Comparison of ENCODE assay signal across 8 cellular contexts in the genomic region with DNA sequence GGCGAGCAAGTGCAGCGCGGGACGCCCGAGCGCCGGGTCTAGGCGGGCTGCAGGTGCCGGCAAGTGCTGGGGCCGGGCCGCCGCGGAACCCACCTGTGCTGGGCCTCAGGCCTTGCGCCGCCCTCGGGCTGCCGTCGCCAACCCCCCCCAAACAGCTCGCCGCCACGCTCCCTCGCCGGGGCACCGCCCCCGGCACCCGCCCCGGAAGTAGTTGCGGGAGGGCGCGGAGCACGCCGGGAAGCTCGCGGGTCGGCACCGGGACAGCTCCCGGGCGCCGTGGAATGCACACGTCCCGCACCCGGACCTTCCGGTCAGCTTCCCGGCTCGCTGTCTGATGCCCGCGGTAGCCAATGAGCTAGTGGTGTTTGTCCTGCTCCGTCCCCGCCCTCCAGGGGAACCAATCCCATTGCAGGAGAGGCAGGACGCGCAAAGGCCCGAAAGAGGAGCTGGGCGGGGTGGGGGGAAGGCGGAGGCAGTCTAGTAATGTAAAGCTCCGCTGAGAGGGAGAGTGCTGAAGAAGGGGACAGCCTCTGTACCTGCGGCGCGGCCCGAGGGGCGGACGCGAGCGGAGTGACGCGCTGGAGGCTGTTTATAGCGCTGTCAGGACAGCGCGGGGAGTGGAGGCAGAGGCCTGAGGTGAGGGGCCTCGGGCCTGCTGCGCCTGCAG. TPM values are rescaled to one million over a fixed set of nuclear protein-coding genes. Genes with fewer than 3 reads are reported as not detected.
DNase-seq lines count a peak whose midpoint lies in the region; ATAC-seq, FAIRE-seq and TF ChIP-seq lines count a peak whose summit lies in the region.

A gene with protein sequence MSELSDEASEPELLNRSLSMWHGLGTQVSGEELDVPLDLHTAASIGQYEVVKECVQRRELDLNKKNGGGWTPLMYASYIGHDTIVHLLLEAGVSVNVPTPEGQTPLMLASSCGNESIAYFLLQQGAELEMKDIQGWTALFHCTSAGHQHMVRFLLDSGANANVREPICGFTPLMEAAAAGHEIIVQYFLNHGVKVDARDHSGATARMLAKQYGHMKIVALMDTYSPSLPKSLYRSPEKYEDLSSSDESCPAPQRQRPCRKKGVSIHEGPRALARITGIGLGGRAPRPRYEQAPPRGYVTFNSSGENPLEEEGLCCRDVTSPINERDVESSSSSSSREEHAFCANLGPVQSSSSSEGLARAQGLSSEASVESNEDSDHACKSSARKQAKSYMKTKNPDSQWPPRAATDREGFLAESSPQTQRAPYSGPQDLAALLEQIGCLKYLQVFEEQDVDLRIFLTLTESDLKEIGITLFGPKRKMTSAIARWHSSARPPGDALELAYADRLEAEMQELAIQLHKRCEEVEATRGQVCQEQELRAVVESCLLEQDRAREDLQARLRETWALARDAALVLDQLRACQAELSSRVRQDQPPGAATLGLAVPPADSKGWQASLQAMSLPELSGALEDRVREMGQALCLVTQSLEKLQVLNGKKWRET (minus strand): TSS at position 209 of the 667 bp plus-strand sequence. CDS start 4,122 bp downstream, outside the sequence.
A gene (plus strand): TSS at position 475 of the 667 bp plus-strand sequence. CDS start 1,978 bp downstream, outside the sequence.

- H3K27me3 ChIP-seq in iPS DF 6.9 (ENCODE audit: control insufficient read depth, insufficient read depth, low read length) (no peaks in the 10 kb centered on the region), gastrocnemius medialis (no peaks in the 10 kb centered on the region)

- H3K4me1 Mint-ChIP-seq in brain: peaks cover 26% of the 10 kb centered on the region

- DNase-seq in NCI-H2081 treated with DMSO at 0.1 percent for 48 hours (lab: John Stamatoyannopoulos, UW): peak; percentile 73
- peak; percentile 90 for DNase-seq in iPS DF 6.9 (ENCODE audit: low read depth, low spot score)
- peak; percentile 97 for DNase-seq in gastrocnemius medialis

- in situ Hi-C loops in gastrocnemius medialis (cut with MboI; ENCODE audit: low sequenced_read_pairs in 4 of 4): no loop called here

- intact Hi-C loops in gastrocnemius medialis (cut with DNase I; ENCODE audit: low total_unique reads): loop anchor here (1.0 to 2.0 kb wide), 6 partner anchors 34 to 222 kb away; a partner anchor contains a TSS

- ATAC-seq in GM18511 (IDR thresholded peaks at IDR 0.05; ENCODE audit: unreplicated experiment) (peak; percentile 84), HG03025 (IDR thresholded peaks at IDR 0.05; ENCODE audit: low FRiP score, unreplicated experiment) (peak; percentile 73), gastrocnemius medialis (peak; percentile 98)

- H3K36me3 ChIP-seq in iPS DF 6.9 (ENCODE audit: control insufficient read depth, insufficient read depth, low read length): no peaks in the 10 kb centered on the region
- peaks cover 0 to 10% of the 10 kb centered on the region in 2 donors for H3K36me3 ChIP-seq in gastrocnemius medialis

- no CpG with 5 or more reads among the region's 70 CpGs for WGBS in iPS DF 6.9 (ENCODE audit: insufficient coverage, insufficient read length)

- TF ChIP-seq POLR2A in gastrocnemius medialis (IDR thresholded peaks at IDR 0.05): peak; percentile 48 to 50

- no peaks in the 10 kb centered on the region for H3K4me1 ChIP-seq in iPS DF 6.9 (ENCODE audit: control insufficient read depth, insufficient read depth, low read length)
- H3K4me1 ChIP-seq in gastrocnemius medialis: peaks cover 13 to 16% of the 10 kb centered on the region in 2 donors

- H3K27ac ChIP-seq in 22Rv1 (peak within 1 kb of the TSS; percentile 86), iPS DF 6.9 (ENCODE audit: low read length) (no peak within 1 kb of the TSS), gastrocnemius medialis (peak within 1 kb of the TSS; percentile 84 to 97 (median 85))

- H3K9me3 Mint-ChIP-seq in brain: peaks cover 0 to 3% (median 0%) of the 10 kb centered on the region in 5 experiments

- peaks cover 21% of the 10 kb centered on the region for H3K27me3 Mint-ChIP-seq in brain

- FAIRE-seq in TTC549 (lab: Jason Lieb, UNC): peak; percentile 40

- H3K9me3 ChIP-seq in iPS DF 6.9 (ENCODE audit: control insufficient read depth, insufficient read depth, low read length) (no peaks in the 10 kb centered on the region), gastrocnemius medialis (no peaks in the 10 kb centered on the region)

- H3K36me3 Mint-ChIP-seq in brain: peaks cover 13% of the 10 kb centered on the region

- H3K4me3 ChIP-seq in iPS DF 6.9 (ENCODE audit: low read length) (peak within 1 kb of the TSS; percentile 98), gastrocnemius medialis (peak within 1 kb of the TSS; percentile 92 to 100 (median 92))

- peak within 1 kb of the TSS; percentile 91 to 98 (median 95) for H3K27ac Mint-ChIP-seq in brain

- no peak for TF ChIP-seq CTCF in 22Rv1 (IDR thresholded peaks at IDR 0.05)
- no peak for TF ChIP-seq CTCF in brain (conservative IDR thresholded peaks at IDR 0.05)
- no peak for TF ChIP-seq CTCF in gastrocnemius medialis (IDR thresholded peaks at IDR 0.05 in 4 of 5, conservative IDR thresholded peaks at IDR 0.05 in 1 of 5)

- H3K4me3 Mint-ChIP-seq in brain: peak within 1 kb of the TSS; percentile 84 to 99 (median 94)

RNA-seq across cellular contexts. Expression of the first gene that starts in this region (rescaled TPM):
- polyA plus RNA-seq in brain (ENCODE audit: insufficient read depth, low read depth, low replicate concordance): 6.2 TPM
- 10 to 100 TPM in 1 of 4 donors, 1 to 10 TPM in 3; 6.7 to 16.6 (median 9.0) TPM for total RNA-seq in gastrocnemius medialis

RNA-seq across cellular contexts. Expression of the second gene that starts in this region (rescaled TPM):
- 3.5 TPM for polyA plus RNA-seq in brain (ENCODE audit: insufficient read depth, low read depth, low replicate concordance)
- total RNA-seq in gastrocnemius medialis: 1 to 10 TPM in 2 of 4 donors, under 1 TPM in 2; 0.44 to 1.2 (median 0.91) TPM
